Comparison of ENCODE assay signal across 11 cellular contexts in genomic region chr9:14992025-14992424, GRCh38.
DNase-seq lines count a peak whose midpoint lies in the region; TF ChIP-seq lines count a peak whose summit lies in the region.
"Had no signal": no experiment of that assay in that cellular context is flagged by ENCODE, and none has a peak within 500 bp of the region (broad histone marks: within the 10 kb centered on the region; RNA-seq: fewer than 3 reads in every experiment).

No MANE protein-coding gene starts in this region.

- no peaks in the 10 kb centered on the region for H4K20me1 ChIP-seq in Loucy (ENCODE audit: insufficient read depth, low read length, poor library complexity, severe bottlenecking)

- no peak overlapping the region for H2BK120ac ChIP-seq in neuronal stem cell (ENCODE audit: low read depth, low read length)

- H3K79me2 ChIP-seq in Loucy (ENCODE audit: insufficient read depth, low read length), result 0 out of 2 replicates have a peak, but pooled peaks cover 9% of the 10 kb centered on the region

- no peak overlapping the region for H3K27ac Mint-ChIP-seq in activated T-helper 1 cell treated with anti-CD3 and anti-CD28 coated beads, Interleukin-12 subunit alpha, Interleukin-12 subunit beta, Interleukin-2, Interleukin-4 antibody, amounts not matched to agents 30 ng/mL and 10 ng/mL and 1 ng/mL, durations not matched to agents 14 hours and 24 hours and 36 hours

- H3K4me3 ChIP-seq in Loucy (ENCODE audit: low read length, poor library complexity, severe bottlenecking) (peak overlapping the region; percentile 89), neuronal stem cell (ENCODE audit: low read length in 2 of 2) (peak overlapping the region in 1 of 2 donors; percentile 77)

- H3K4me2 ChIP-seq in Loucy (ENCODE audit: low read depth, low read length, poor library complexity, severe bottlenecking) (peak overlapping the region; percentile 100), neuronal stem cell (ENCODE audit: insufficient read depth, low read length, poor library complexity, severe bottlenecking) (no peak overlapping the region)

- no peaks in the 10 kb centered on the region for H3K9me2 ChIP-seq in Loucy (replicated peaks; ENCODE audit: low read depth, low read length)

- H3K9me3 Mint-ChIP-seq in activated T-helper 1 cell treated with anti-CD3 and anti-CD28 coated beads, Interleukin-12 subunit alpha, Interleukin-12 subunit beta, Interleukin-2, Interleukin-4 antibody, amounts not matched to agents 30 ng/mL and 10 ng/mL and 1 ng/mL, durations not matched to agents 14 hours and 24 hours and 36 hours, result no peaks in the 10 kb centered on the region

- intact Hi-C loops in activated T-helper 1 cell treated with anti-CD3 and anti-CD28 coated beads, Interleukin-12 subunit alpha, Interleukin-12 subunit beta, Interleukin-2, Interleukin-4 antibody, amounts not matched to agents 30 ng/mL and 10 ng/mL and 1 ng/mL, durations not matched to agents 14 hours and 24 hours and 36 hours (cut with micrococcal nuclease), result loop anchor here (10.0 kb wide), 3 partner anchors 303 to 667 kb away; partner anchors contain the start of gene SNAPC3

- H3K27me3 ChIP-seq in Loucy (ENCODE audit: insufficient read depth, low read length, poor library complexity, severe bottlenecking) (no peaks in the 10 kb centered on the region), neuronal stem cell (ENCODE audit: control insufficient read depth in 3 of 3, insufficient read depth in 3 of 3, low read depth in 1 of 3, low read length in 3 of 3) (no peaks in the 10 kb centered on the region)
- H3K27me3 ChIP-seq: uterus had no signal

- no peak overlapping the region for H2BK15ac ChIP-seq in neuronal stem cell (ENCODE audit: low read length)

- H3K23ac ChIP-seq in neuronal stem cell (ENCODE audit: low read depth, low read length, poor library complexity), result no peak overlapping the region

- no peak overlapping the region for H3K14ac ChIP-seq in neuronal stem cell (ENCODE audit: low read length)

- no peak overlapping the region for H2BK5ac ChIP-seq in neuronal stem cell (ENCODE audit: low read length)

- no peak overlapping the region for H3K4ac ChIP-seq in neuronal stem cell (ENCODE audit: low read length)

- no CpG with 5 or more reads among the region's 10 CpGs for WGBS in neuronal stem cell (ENCODE audit: extremely low coverage in 2 of 2, insufficient read length in 2 of 2, insufficient replicate concordance in 1 of 2), 2 donors

- H3K27me3 Mint-ChIP-seq in activated T-helper 1 cell treated with anti-CD3 and anti-CD28 coated beads, Interleukin-12 subunit alpha, Interleukin-12 subunit beta, Interleukin-2, Interleukin-4 antibody, amounts not matched to agents 30 ng/mL and 10 ng/mL and 1 ng/mL, durations not matched to agents 14 hours and 24 hours and 36 hours (ENCODE audit: insufficient read depth), result peaks cover 2% of the 10 kb centered on the region

- H3K36me3 ChIP-seq in Loucy (ENCODE audit: insufficient read depth, low read length) (peaks cover 3% of the 10 kb centered on the region; the same call in 1 of the 2 replicates), neuronal stem cell (replicated peaks in 1 of 2; ENCODE audit: control insufficient read depth in 2 of 2, insufficient read depth in 2 of 2, low read length in 2 of 2) (peaks cover 0 to 19% of the 10 kb centered on the region in 2 donors)
- H3K36me3 ChIP-seq: spleen, uterus had no signal

- H3K4me1 Mint-ChIP-seq in activated T-helper 1 cell treated with anti-CD3 and anti-CD28 coated beads, Interleukin-12 subunit alpha, Interleukin-12 subunit beta, Interleukin-2, Interleukin-4 antibody, amounts not matched to agents 30 ng/mL and 10 ng/mL and 1 ng/mL, durations not matched to agents 14 hours and 24 hours and 36 hours (ENCODE audit: low read depth), result peaks cover 45% of the 10 kb centered on the region

- no peak overlapping the region for H3K27ac ChIP-seq in neuronal stem cell (replicated peaks; ENCODE audit: low read length)

- H3K36me3 Mint-ChIP-seq in activated T-helper 1 cell treated with anti-CD3 and anti-CD28 coated beads, Interleukin-12 subunit alpha, Interleukin-12 subunit beta, Interleukin-2, Interleukin-4 antibody, amounts not matched to agents 30 ng/mL and 10 ng/mL and 1 ng/mL, durations not matched to agents 14 hours and 24 hours and 36 hours (ENCODE audit: low read depth), result no peaks in the 10 kb centered on the region

- H3F3A ChIP-seq in Loucy (ENCODE audit: low read depth), result no peaks in the 10 kb centered on the region

- H3K18ac ChIP-seq in neuronal stem cell (ENCODE audit: low read length), result no peak overlapping the region

- H4K8ac ChIP-seq in neuronal stem cell (ENCODE audit: low read depth, low read length), result no peak overlapping the region

- H4K91ac ChIP-seq in neuronal stem cell (ENCODE audit: low read depth, low read length, poor library complexity), result no peak overlapping the region

- H3K9me3 ChIP-seq in Loucy (ENCODE audit: insufficient read depth, low read depth, low read length) (no peaks in the 10 kb centered on the region), neuronal stem cell (replicated peaks in 1 of 2; ENCODE audit: control insufficient read depth in 2 of 2, insufficient read depth in 1 of 2, low read depth in 1 of 2, low read length in 2 of 2) (no peaks in the 10 kb centered on the region)
- H3K9me3 ChIP-seq: uterus had no signal

- H2AFZ ChIP-seq in Loucy (ENCODE audit: low read length) (peak overlapping the region; percentile 98), neuronal stem cell (ENCODE audit: low read length) (peak overlapping the region; percentile 97)

- peak overlapping the region; percentile 73 for H3K4me3 Mint-ChIP-seq in activated T-helper 1 cell treated with anti-CD3 and anti-CD28 coated beads, Interleukin-12 subunit alpha, Interleukin-12 subunit beta, Interleukin-2, Interleukin-4 antibody, amounts not matched to agents 30 ng/mL and 10 ng/mL and 1 ng/mL, durations not matched to agents 14 hours and 24 hours and 36 hours

- DNase-seq in NCI-H1694 treated with DMSO at 0.1 percent for 48 hours (lab: John Stamatoyannopoulos, UW) (peak; percentile 5), NCI-H1694 (lab: John Stamatoyannopoulos, UW) (no peak), neuronal stem cell (ENCODE audit: low spot score) (no peak), NCI-H1417 (lab: John Stamatoyannopoulos, UW) (no peak), amygdala (lab: John Stamatoyannopoulos, UW) (no peak)
- no peak for DNase-seq in activated T-helper 1 cell treated with anti-CD3 and anti-CD28 coated beads, Interleukin-12 subunit alpha, Interleukin-12 subunit beta, Interleukin-2, Interleukin-4 antibody, amounts not matched to agents 30 ng/mL and 10 ng/mL and 1 ng/mL, durations not matched to agents 14 hours and 24 hours and 36 hours (ENCODE audit: low spot score)
- DNase-seq in effector CD8-positive, alpha-beta T cell (lab: John Stamatoyannopoulos, UW), result no peak
- DNase-seq: hippocampal formation, spleen, uterus had no signal

- H2AK5ac ChIP-seq in neuronal stem cell (ENCODE audit: low read depth, low read length), result no peak overlapping the region

- peak overlapping the region; percentile 79 for H3K9ac ChIP-seq in Loucy (ENCODE audit: low read depth, low read length, poor library complexity, severe bottlenecking)
- H3K9ac ChIP-seq in neuronal stem cell (ENCODE audit: low read depth, low read length, poor library complexity), result no peak overlapping the region

- no peak for TF ChIP-seq CTCF in Loucy (conservative IDR thresholded peaks at IDR 0.05; ENCODE audit: low read length)

- no peak overlapping the region for H2BK12ac ChIP-seq in neuronal stem cell (ENCODE audit: low read length)

- H3K79me1 ChIP-seq in neuronal stem cell (ENCODE audit: low read depth, low read length), result no peaks in the 10 kb centered on the region

- H3K4me1 ChIP-seq in Loucy (ENCODE audit: insufficient read depth, low read length, poor library complexity, severe bottlenecking) (peaks cover 25% of the 10 kb centered on the region), neuronal stem cell (ENCODE audit: control insufficient read depth in 2 of 2, insufficient read depth in 1 of 2, low read depth in 1 of 2, low read length in 2 of 2) (no peaks in the 10 kb centered on the region)
- H3K4me1 ChIP-seq: uterus had no signal
